Comparison of ENCODE assay signal across 19 cellular contexts in genomic region chr5:10797246-10797645, GRCh38. TPM values are rescaled to one million over a fixed set of nuclear protein-coding genes. Genes with fewer than 3 reads are reported as not detected.
DNase-seq lines count a peak whose midpoint lies in the region; ATAC-seq, FAIRE-seq and TF ChIP-seq lines count a peak whose summit lies in the region.
"Had no signal": no experiment of that assay in that cellular context is flagged by ENCODE, and none has a peak within 500 bp of the region (broad histone marks: within the 10 kb centered on the region; RNA-seq: fewer than 3 reads in every experiment).

No MANE protein-coding gene starts in this region.

- H3K79me2 ChIP-seq in HepG2 (ENCODE audit: insufficient read depth, low read length) = no peaks in the 10 kb centered on the region

- H3K4me3 ChIP-seq in HepG2 (replicated peaks in 1 of 3; ENCODE audit: insufficient read depth in 1 of 3, low read depth in 2 of 3, low read length in 3 of 3) (no peak overlapping the region), right lobe of liver (no peak overlapping the region), RWPE2 (ENCODE audit: severe bottlenecking) (no peak overlapping the region), epithelial cell of esophagus (ENCODE audit: low read length) (no peak overlapping the region)
- H3K4me3 ChIP-seq: heart left ventricle had no signal

- H3K27me3 ChIP-seq in HepG2 (ENCODE audit: control insufficient read depth in 1 of 2, insufficient read depth in 2 of 2, low read length in 2 of 2) (no peaks in the 10 kb centered on the region), right lobe of liver (no peaks in the 10 kb centered on the region), RWPE2 (ENCODE audit: insufficient read depth, poor library complexity, severe bottlenecking) (no peaks in the 10 kb centered on the region)

- in situ Hi-C loops in HepG2 (cut with HindIII; ENCODE audit: extremely low pct_ligation_motif_present, low pct_unique_long_range_greater_than_20kb) = no loop called here

- no peaks in the 10 kb centered on the region for H3K9me3 ChIP-seq in HepG2 (ENCODE audit: low read length)
- no peaks in the 10 kb centered on the region for H3K9me3 ChIP-seq in right lobe of liver
- no peaks in the 10 kb centered on the region for H3K9me3 ChIP-seq in RWPE2 (ENCODE audit: severe bottlenecking)
- H3K9me3 ChIP-seq: heart left ventricle had no signal

- intact Hi-C loops in HepG2 (cut with micrococcal nuclease; ENCODE audit: unreplicated experiment) (no loop called here), right lobe of liver (cut with DNase I) (no loop called here)

- H3K27ac ChIP-seq in HepG2 (ENCODE audit: extremely low read length, insufficient read depth, low read length) (no peak overlapping the region), right lobe of liver (no peak overlapping the region), RWPE2 (ENCODE audit: poor library complexity, severe bottlenecking) (no peak overlapping the region)
- H3K27ac ChIP-seq: heart left ventricle had no signal

- H3K4me1 ChIP-seq in HepG2 (ENCODE audit: insufficient read depth, low read length) (no peaks in the 10 kb centered on the region), right lobe of liver (no peaks in the 10 kb centered on the region), RWPE2 (ENCODE audit: insufficient read depth, poor library complexity, severe bottlenecking) (peaks cover 5% of the 10 kb centered on the region)
- H3K4me1 ChIP-seq: heart left ventricle had no signal

- no peak for TF ChIP-seq RAD21 in HepG2 (CRISPR knock-in tag; IDR thresholded peaks at IDR 0.05)

- DNase-seq in HepG2 (ENCODE audit: low spot score) = no peak
- DNase-seq in right lobe of liver = no peak
- DNase-seq in RWPE2 (ENCODE audit: low spot score) = no peak
- peak; percentile 68 for DNase-seq in epithelial cell of esophagus (ENCODE audit: low read depth)
- DNase-seq in activated CD4-positive, CD25-positive, alpha-beta regulatory T cell (lab: John Stamatoyannopoulos, UW) = no peak
- DNase-seq in NCI-H2227 treated with DMSO at 0.1 percent for 48 hours (lab: John Stamatoyannopoulos, UW) = no peak
- DNase-seq: activated CD4-positive, alpha-beta memory T cell treated with anti-CD3 and anti-CD28 coated beads, Interleukin-2, amount 10 ng/mL, durations not matched to agents 7 days and 5 days; activated naive CD4-positive, alpha-beta T cell treated with anti-CD3 and anti-CD28 coated beads, Interleukin-2, amount 50 U/mL, for 16 hours; activated T-cell treated with anti-CD3 and anti-CD28 coated beads, Interleukin-2, amount 50 U/mL, for 4 hours; heart left ventricle; islet precursor cell; Karpas-422; NCI-H187 treated with DMSO at 0.1 percent for 48 hours; stimulated activated CD4-positive, alpha-beta T cell treated with anti-CD3 and anti-CD28 coated beads, Interleukin-15, amount 100 ng/mL, for 24 hours had no signal

- H3K36me3 ChIP-seq in HepG2 (replicated peaks in 1 of 2; ENCODE audit: control insufficient read depth in 1 of 2, insufficient read depth in 2 of 2, low read length in 2 of 2) (no peaks in the 10 kb centered on the region), right lobe of liver (no peaks in the 10 kb centered on the region), RWPE2 (ENCODE audit: low read depth) (no peaks in the 10 kb centered on the region)
- H3K36me3 ChIP-seq: heart left ventricle had no signal

- TF ChIP-seq CTCF in HepG2 (CRISPR knock-in tag; IDR thresholded peaks at IDR 0.05) = no peak
- no peak for TF ChIP-seq CTCF in right lobe of liver (IDR thresholded peaks at IDR 0.05)
- TF ChIP-seq CTCF in RWPE2 (IDR thresholded peaks at IDR 0.05; ENCODE audit: poor library complexity, severe bottlenecking) = no peak
- TF ChIP-seq CTCF in epithelial cell of esophagus (IDR thresholded peaks at IDR 0.05; ENCODE audit: insufficient read depth, low read depth, low read length, missing control alignments) = no peak

- no peak for TF ChIP-seq POLR2A in HepG2 (IDR thresholded peaks at IDR 0.05; ENCODE audit: insufficient read depth in 1 of 2, low read depth in 2 of 2, low read length in 2 of 2)
- no peak for TF ChIP-seq POLR2A in right lobe of liver (IDR thresholded peaks at IDR 0.05)

- 59% methylated on average over 3 of the region's 3 CpGs for WGBS in HepG2 (ENCODE audit: low lambda C conversion rate)
- WGBS in right lobe of liver (ENCODE audit: insufficient coverage, low coverage, low lambda C conversion rate, missing lambda C conversion rate) = 60% methylated on average over 3 of the region's 3 CpGs

- TF ChIP-seq EP300 in HepG2 (IDR thresholded peaks at IDR 0.05; ENCODE audit: low read depth in 2 of 2, low read length in 2 of 2) (no peak), HepG2 (CRISPR knock-in tag; IDR thresholded peaks at IDR 0.05; ENCODE audit: borderline replicate concordance) (no peak)

- no TSS peak for BruUV-seq in HepG2 (replicated peaks; lab: Mats Ljungman, UMichigan)

- CTCF ChIA-PET in HepG2 (lab: Yijun Ruan, JAX; ENCODE audit: low intra/inter-chr PET ratio, low total read pairs) = no interaction called here

- FAIRE-seq in HepG2 (lab: Jason Lieb, UNC) = no peak
- FAIRE-seq: H54, TTC549 had no signal

- H3K4me2 ChIP-seq in HepG2 (ENCODE audit: low read depth, low read length) = no peak overlapping the region

- H3K9ac ChIP-seq in HepG2 (ENCODE audit: insufficient read depth, low read depth, low read length) = no peak overlapping the region

- POLR2A ChIA-PET in HepG2 (lab: Yijun Ruan, JAX) = no interaction called here

- H2AFZ ChIP-seq in HepG2 (ENCODE audit: low read length) = no peak overlapping the region

- ATAC-seq in HepG2 (no peak), right lobe of liver (no peak), RWPE2 (ENCODE audit: low read depth) (peak; percentile 62; the same call in 2 of the 3 replicates), GM18511 (IDR thresholded peaks at IDR 0.05; ENCODE audit: unreplicated experiment) (no peak), GM18870 (IDR thresholded peaks at IDR 0.05; ENCODE audit: unreplicated experiment) (no peak)
- ATAC-seq: activated T-cell treated with anti-CD3 and anti-CD28 coated beads, Interleukin-2, amount 50 U/mL, for 4 hours; heart left ventricle; SK-N-SH treated with all-trans-retinoic acid at 6 μM for 48 hours had no signal

- H4K20me1 ChIP-seq in HepG2 (ENCODE audit: insufficient read depth, low read length) = no peaks in the 10 kb centered on the region

TF ChIP-seq in HepG2, 621 proteins besides CTCF, POLR2A, EP300 and RAD21:
- TF ChIP-seq CEBPB (IDR thresholded peaks at IDR 0.05; ENCODE audit: borderline replicate concordance, low read depth, low read length) (peak; percentile 65), ZNF713 (CRISPR knock-in tag; IDR thresholded peaks at IDR 0.05) (no peak), ZSCAN29 (CRISPR knock-in tag; conservative IDR thresholded peaks at IDR 0.05) (no peak), ZXDC (CRISPR knock-in tag; IDR thresholded peaks at IDR 0.05) (no peak), ZMYM3 (CRISPR knock-in tag; IDR thresholded peaks at IDR 0.05) (no peak), XRCC5 (optimal IDR thresholded peaks at IDR 0.05; ENCODE audit: low read length) (no peak)

RNA-seq across cellular contexts. Expression of gene DAP, which starts 36.2 kb away (rescaled TPM):
- total RNA-seq in HepG2 (2016; rRNA removed; fragmentation: Illumina TruSeq; extraction: Trizol) = 22.0 and 51.2 TPM in 2 replicates
- total RNA-seq in HepG2 (2016; cell fraction: cytosol; rRNA removed; fragmentation: Illumina TruSeq; extraction: Trizol; ENCODE audit: low read depth) = 19.5 and 20.1 TPM in 2 replicates
- 20.5 and 51.1 TPM in 2 replicates for total RNA-seq in HepG2 (2016; cell fraction: insoluble cytoplasmic fraction; rRNA removed; fragmentation: Illumina TruSeq; extraction: Trizol)
- total RNA-seq in HepG2 (2016; cell fraction: membrane; rRNA removed; fragmentation: Illumina TruSeq; extraction: Trizol) = 87.7 and 89.8 TPM in 2 replicates
- total RNA-seq in HepG2 (2016; cell fraction: nucleus; rRNA removed; fragmentation: Illumina TruSeq; extraction: Trizol) = 30.0 and 39.7 TPM in 2 replicates
- 54.3 and 57.5 TPM in 2 replicates for polyA plus RNA-seq in HepG2 (2011; rRNA removed)
- 82.9 and 92.2 TPM in 2 replicates for polyA plus RNA-seq in HepG2 (2011; cell fraction: cytosol; rRNA removed)
- polyA plus RNA-seq in HepG2 (2011; cell fraction: nucleus; rRNA removed) = 34.1 and 35.5 TPM in 2 replicates
- polyA plus RNA-seq in HepG2 (2012) = 98.8 and 102 TPM in 2 replicates
- polyA plus RNA-seq in HepG2 (2016; cell fraction: cytosol; fragmentation: Illumina TruSeq; extraction: Trizol; ENCODE audit: low read depth) = 88.2 and 107 TPM in 2 replicates
- polyA plus RNA-seq in HepG2 (2016; cell fraction: insoluble cytoplasmic fraction; fragmentation: Illumina TruSeq; extraction: Trizol; ENCODE audit: low read depth) = 112 and 139 TPM in 2 replicates
- 175 and 183 TPM in 2 replicates for polyA plus RNA-seq in HepG2 (2016; cell fraction: membrane; fragmentation: Illumina TruSeq; extraction: Trizol; ENCODE audit: low read depth)
- 80.5 and 81.6 TPM in 2 replicates for polyA plus RNA-seq in HepG2 (2016; cell fraction: nucleus; fragmentation: Illumina TruSeq; extraction: Trizol; ENCODE audit: insufficient read depth, low read depth)
- polyA minus RNA-seq in HepG2 (2011; rRNA and poly(A)+ RNA removed; ENCODE audit: low replicate concordance) = 58.7 and 66.7 TPM in 2 replicates
- polyA minus RNA-seq in HepG2 (2011; cell fraction: cytosol; rRNA and poly(A)+ RNA removed) = 50.0 and 52.9 TPM in 2 replicates
- polyA minus RNA-seq in HepG2 (2011; cell fraction: nucleus; rRNA and poly(A)+ RNA removed) = 41.0 and 48.8 TPM in 2 replicates
- 100 to 1,000 TPM in 4 of 6 experiments, 10 to 100 TPM in 2; 97.0 to 126 (median 104) TPM for total RNA-seq in right lobe of liver
